1 cellular context compared by ENCODE assay signal in the genomic region with DNA sequence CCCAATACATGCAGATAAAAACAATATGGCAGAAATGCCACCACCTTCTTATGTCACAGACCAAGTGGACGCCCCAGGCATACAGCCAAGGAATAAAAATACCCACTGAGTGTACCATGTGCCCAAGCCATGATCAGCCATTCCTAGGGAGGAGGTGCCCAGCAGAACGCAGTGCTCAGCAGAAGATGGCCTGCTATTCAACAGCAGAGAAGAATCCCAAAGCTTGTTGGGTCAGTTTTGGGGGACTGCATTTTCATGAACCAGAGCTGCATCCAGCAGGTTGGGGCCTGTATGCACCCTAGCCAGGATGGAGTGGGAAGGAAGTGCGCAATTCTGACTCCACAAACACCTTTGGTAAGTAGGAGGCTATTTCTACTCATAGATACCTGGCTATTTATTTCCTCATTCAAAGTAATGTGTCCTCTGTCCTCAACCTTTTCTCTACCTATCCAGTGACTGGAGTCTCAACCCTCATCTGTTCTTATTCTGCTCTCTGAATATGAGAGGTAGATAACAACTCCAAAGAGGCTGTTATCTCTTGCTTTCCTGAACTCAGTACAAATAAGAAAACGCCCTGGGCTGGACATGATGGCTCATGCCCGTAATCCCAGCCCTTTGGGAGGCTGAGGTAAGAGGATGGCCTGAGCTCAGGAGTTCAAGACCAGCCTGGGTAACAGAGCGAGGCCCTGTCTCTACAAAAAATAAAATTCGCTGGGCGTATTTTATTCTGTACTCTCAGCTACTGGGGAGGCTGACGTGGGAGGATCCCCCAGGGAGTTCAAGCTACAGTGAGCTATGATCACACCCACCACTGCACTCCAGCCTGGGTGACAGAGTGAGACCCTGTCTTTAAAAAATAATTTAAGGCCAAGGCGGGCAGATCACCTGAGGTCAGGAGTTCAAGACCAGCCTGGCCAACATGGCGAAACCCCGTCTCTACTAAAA.
TF ChIP-seq lines count a peak whose summit lies in the region.

No MANE protein-coding gene starts in this region.

TF ChIP-seq in H1, 55 proteins besides CTCF, POLR2A, EP300 and RAD21:
- TF ChIP-seq BCL11A (IDR thresholded peaks at IDR 0.05; ENCODE audit: low read depth in 2 of 2, low read length in 2 of 2): no peak
- TF ChIP-seq SP1 (IDR thresholded peaks at IDR 0.05; ENCODE audit: low read depth, low read length): no peak
- TF ChIP-seq KDM5A (IDR thresholded peaks at IDR 0.05; ENCODE audit: low read length): no peak
- no peak for TF ChIP-seq HDAC2 (IDR thresholded peaks at IDR 0.05; ENCODE audit: borderline replicate concordance in 1 of 2, low read depth in 2 of 2, low read length in 2 of 2)
- TF ChIP-seq CHD1 (IDR thresholded peaks at IDR 0.05; ENCODE audit: low read depth, low read length): no peak
- TF ChIP-seq JUN (IDR thresholded peaks at IDR 0.05; ENCODE audit: low read depth, low read length): no peak
